In the genomic region with DNA sequence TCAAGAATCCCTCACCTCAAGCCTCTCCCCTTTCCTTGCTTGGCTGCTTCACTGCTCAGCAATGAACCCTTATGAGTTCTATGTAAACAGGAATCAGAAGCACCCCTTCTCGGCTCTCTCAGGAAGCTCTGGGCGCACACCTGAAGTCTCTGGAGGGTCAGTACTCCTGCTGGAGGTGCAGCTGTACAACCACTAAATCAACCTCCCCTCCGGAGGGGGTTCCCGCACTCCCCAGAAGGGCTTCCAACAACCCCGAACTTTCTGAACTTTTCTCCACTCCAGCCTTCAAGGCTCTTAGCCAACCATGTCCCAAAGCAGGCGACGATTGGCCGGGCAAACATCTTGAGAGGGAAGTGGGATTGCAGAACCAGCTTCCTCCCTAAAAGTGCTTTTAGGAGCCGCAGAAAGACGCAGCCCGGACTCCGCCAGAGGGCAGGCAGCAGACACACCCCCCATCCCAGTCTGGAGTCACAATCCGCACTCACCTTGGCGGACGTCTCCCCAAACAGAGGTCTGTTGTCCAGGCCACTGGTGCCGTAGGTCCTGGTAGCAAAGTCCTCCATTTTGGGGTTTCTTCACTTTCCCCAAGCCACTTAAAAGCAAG, we compare ENCODE assay signal across 8 cellular contexts. TPM values are rescaled to one million over a fixed set of nuclear protein-coding genes. Genes with fewer than 3 reads are reported as not detected.
A peak's percentile ranks its signal among the peaks of the same experiment; 100 is the strongest.
DNase-seq lines count a peak whose midpoint lies in the region; ATAC-seq and TF ChIP-seq lines count a peak whose summit lies in the region.

No MANE protein-coding gene starts in this region.

- peak; percentile 38 for TF ChIP-seq POLR2A in GM19099 (IDR thresholded peaks at IDR 0.05; ENCODE audit: extremely low read depth, insufficient read length, low read depth)
- no peak for TF ChIP-seq POLR2A in IMR-90 (IDR thresholded peaks at IDR 0.05; ENCODE audit: low read depth, low read length)

- no TSS peak for BruUV-seq in IMR-90 (replicated peaks; lab: Mats Ljungman, UMichigan)

- H2BK120ac ChIP-seq in IMR-90 (ENCODE audit: low read depth, low read length) (peak overlapping the region; percentile 60), mesendoderm (ENCODE audit: low read depth, low read length) (no peak overlapping the region)

- no peaks in the 10 kb centered on the region for H3K9me3 Mint-ChIP-seq in activated B cell treated with CpG ODN at 0.5 μM for 24 hours

- H4K5ac ChIP-seq in IMR-90 (ENCODE audit: low read depth, low read length) (peak overlapping the region; percentile 58), mesendoderm (ENCODE audit: low read length) (no peak overlapping the region)

- H3K56ac ChIP-seq in IMR-90 (ENCODE audit: extremely low read depth, insufficient read depth, low read length) = peak overlapping the region; percentile 66; the same call in 1 of the 2 replicates
- H3K56ac ChIP-seq in mesendoderm (ENCODE audit: low read length) = peak overlapping the region; percentile 95

- no peak for TF ChIP-seq RAD21 in IMR-90 (IDR thresholded peaks at IDR 0.05; ENCODE audit: low read length)

- peaks cover 4% of the 10 kb centered on the region; the same call in 1 of the 2 replicates for H3K36me3 ChIP-seq in IMR-90 (ENCODE audit: control insufficient read depth, insufficient read depth, low read length)
- H3K36me3 ChIP-seq in endocrine pancreas (ENCODE audit: control insufficient read depth, insufficient read depth, low read length) = no peaks in the 10 kb centered on the region
- no peaks in the 10 kb centered on the region for H3K36me3 ChIP-seq in mesendoderm (ENCODE audit: control insufficient read depth, insufficient read depth, low read length)

- peak overlapping the region; percentile 77 for H3K9ac ChIP-seq in IMR-90 (ENCODE audit: low read depth, low read length)
- H3K9ac ChIP-seq in endocrine pancreas (ENCODE audit: control insufficient read depth, insufficient read depth, low read length) = peak overlapping the region; percentile 6
- H3K9ac ChIP-seq in mesendoderm (ENCODE audit: low read length) = peak overlapping the region; percentile 91

- 0 out of 3 replicates have a peak overlapping the region, but pooled peaks have one; percentile 9 for H2BK15ac ChIP-seq in IMR-90 (ENCODE audit: low read depth, low read length)
- H2BK15ac ChIP-seq in mesendoderm (replicated peaks; ENCODE audit: low read depth) = no peak overlapping the region

- peaks cover 46% of the 10 kb centered on the region for H3K79me2 ChIP-seq in mesendoderm (ENCODE audit: control insufficient read depth, insufficient read depth, low read length)

- POLR2A ChIA-PET in IMR-90 (lab: Charles Lee; ENCODE audit: unreplicated experiment) = interaction anchor here (0.6 kb wide), 1 partner anchor 65 kb away, joined by 3 read pairs; no protein-coding TSS in a partner anchor
- POLR2A ChIA-PET in activated B cell treated with CpG ODN at 0.5 μM for 24 hours (lab: Charles Lee) = interaction anchor here (1.0 to 13.1 kb wide), 16 partner anchors 8 to 380 kb away, joined by 3 to 311 read pairs (median 9); a partner anchor contains a TSS

- H3K4me1 Mint-ChIP-seq in activated B cell treated with CpG ODN at 0.5 μM for 24 hours = peaks cover 57% of the 10 kb centered on the region

- H2AK5ac ChIP-seq in IMR-90 (ENCODE audit: low read depth, low read length) = peak overlapping the region; percentile 12; the same call in 1 of the 2 replicates
- H2AK5ac ChIP-seq in mesendoderm (ENCODE audit: low read length) = no peak overlapping the region

- H4K8ac ChIP-seq in IMR-90 (ENCODE audit: low read depth in 2 of 2, low read length in 2 of 2) (peak overlapping the region; percentile 69 to 80; a peak in 3 of 4 replicates), mesendoderm (ENCODE audit: low read depth, low read length) (no peak overlapping the region)

- no peaks in the 10 kb centered on the region; the same call in 1 of the 2 replicates for H4K20me1 ChIP-seq in IMR-90 (ENCODE audit: insufficient read depth, low read length)

- H3K4me2 ChIP-seq in IMR-90 (ENCODE audit: low read depth, low read length) (peak overlapping the region; percentile 91), mesendoderm (ENCODE audit: low read length) (peak overlapping the region; percentile 84)

- dilution Hi-C loops in IMR-90 (cut with HindIII; ENCODE audit: low sequenced_read_pairs, unreplicated experiment) = no loop called here

- H3K4me3 ChIP-seq in IMR-90 (ENCODE audit: insufficient read depth, low read depth, low read length) = peak overlapping the region; percentile 94
- H3K4me3 ChIP-seq in endocrine pancreas (ENCODE audit: control insufficient read depth, insufficient read depth, low read length) = peak overlapping the region; percentile 39
- H3K4me3 ChIP-seq in mesendoderm (ENCODE audit: low read length) = peak overlapping the region; percentile 84

- H4K91ac ChIP-seq in IMR-90 (ENCODE audit: insufficient read depth, low read depth, low read length) = peak overlapping the region; percentile 59; the same call in 1 of the 2 replicates

- CTCF ChIA-PET in IMR-90 (lab: Yijun Ruan, JAX) (no interaction called here), activated B cell treated with CpG ODN at 0.5 μM for 24 hours (lab: Charles Lee) (interaction anchor here (0.6 to 2.2 kb wide), 7 partner anchors 11 to 71 kb away, joined by 3 to 7 read pairs (median 3); no protein-coding TSS in a partner anchor)

- in situ Hi-C loops in IMR-90 (cut with MboI; ENCODE audit: low sequenced_read_pairs) = no loop called here

- no CpG with 5 or more reads among the region's 16 CpGs for WGBS in IMR-90 (ENCODE audit: extremely low coverage in 2 of 2, insufficient read length in 1 of 2), 2 experiments
- no CpG with 5 or more reads among the region's 16 CpGs for WGBS in mesendoderm (ENCODE audit: extremely low coverage, insufficient coverage, low lambda C conversion rate)

- no peak overlapping the region for H2BK20ac ChIP-seq in IMR-90 (ENCODE audit: low read depth, low read length)

- H3K27ac Mint-ChIP-seq in activated B cell treated with CpG ODN at 0.5 μM for 24 hours = peak overlapping the region; percentile 99

- peak overlapping the region; percentile 85 for H2AK9ac ChIP-seq in IMR-90 (replicated peaks; ENCODE audit: low read depth, low read length, poor library complexity)

- H3K18ac ChIP-seq in IMR-90 (ENCODE audit: low read depth, low read length) (peak overlapping the region; percentile 62; the same call in 1 of the 2 replicates), mesendoderm (ENCODE audit: low read length) (peak overlapping the region; percentile 86)

- H3K4me3 Mint-ChIP-seq in activated B cell treated with CpG ODN at 0.5 μM for 24 hours = peak overlapping the region; percentile 98

- H2AFZ ChIP-seq in IMR-90 (replicated peaks; ENCODE audit: low read length, poor library complexity) = peak overlapping the region; percentile 96

- peaks cover 10% of the 10 kb centered on the region for H3K9me1 ChIP-seq in IMR-90 (ENCODE audit: insufficient read depth, low read length)

- H3K27ac ChIP-seq in IMR-90 (ENCODE audit: insufficient read depth, low read length) = peak overlapping the region; percentile 54
- peak overlapping the region; percentile 68 for H3K27ac ChIP-seq in mesendoderm (ENCODE audit: low read depth, low read length)
- peak overlapping the region; percentile 56 for H3K27ac ChIP-seq in substantia nigra (ENCODE audit: low read depth, low read length, poor library complexity, severe bottlenecking)

- H3K27me3 ChIP-seq in IMR-90 (ENCODE audit: control insufficient read depth, insufficient read depth, low read length) = no peaks in the 10 kb centered on the region
- no peaks in the 10 kb centered on the region for H3K27me3 ChIP-seq in endocrine pancreas (ENCODE audit: control insufficient read depth, insufficient read depth, low read length)
- peaks cover 2% of the 10 kb centered on the region for H3K27me3 ChIP-seq in mesendoderm (ENCODE audit: insufficient read depth, low read length, poor library complexity)

- no peak for TF ChIP-seq CTCF in IMR-90 (conservative IDR thresholded peaks at IDR 0.05; ENCODE audit: low read depth, low read length)
- no peak for TF ChIP-seq CTCF in activated B cell treated with CpG ODN at 0.5 μM for 24 hours (IDR thresholded peaks at IDR 0.05)

- H3K4ac ChIP-seq in IMR-90 (ENCODE audit: low read depth, low read length) (peak overlapping the region; percentile 79), mesendoderm (ENCODE audit: low read depth, low read length) (peak overlapping the region; percentile 71)

- DNase-seq in AG20443 (ENCODE audit: low spot score) (peak; percentile 70), IMR-90 (peak; percentile 34), activated B cell treated with CpG ODN at 0.5 μM for 24 hours (peak; percentile 54), mesendoderm (peak; percentile 88), substantia nigra (lab: John Stamatoyannopoulos, UW) (peak in 33 of 49 donors; percentile 12 to 67 (median 32))

- H3K23ac ChIP-seq in IMR-90 (ENCODE audit: low read depth, low read length) = peak overlapping the region; percentile 94
- H3K23ac ChIP-seq in mesendoderm (ENCODE audit: low read length) = peak overlapping the region; percentile 67

- H2BK5ac ChIP-seq in IMR-90 (ENCODE audit: low read depth, low read length, poor library complexity, severe bottlenecking) (peak overlapping the region; percentile 44), mesendoderm (ENCODE audit: low read length) (peak overlapping the region; percentile 8)

- peaks cover 35% of the 10 kb centered on the region for H3K36me3 Mint-ChIP-seq in activated B cell treated with CpG ODN at 0.5 μM for 24 hours (ENCODE audit: low read depth)

- H3K27me3 Mint-ChIP-seq in activated B cell treated with CpG ODN at 0.5 μM for 24 hours = no peaks in the 10 kb centered on the region

- intact Hi-C loops in IMR-90 (cut with micrococcal nuclease) = loop anchor here (1.0 kb wide), 1 partner anchor 67 kb away; a partner anchor contains a TSS
- intact Hi-C loops in activated B cell treated with CpG ODN at 0.5 μM for 24 hours (cut with micrococcal nuclease) = loop anchor here (1.0 to 5.0 kb wide), 8 partner anchors 20 to 716 kb away; a partner anchor contains a TSS

- no peaks in the 10 kb centered on the region for H3K9me3 ChIP-seq in IMR-90 (ENCODE audit: control insufficient read depth, insufficient read depth, low read length)
- no peaks in the 10 kb centered on the region for H3K9me3 ChIP-seq in endocrine pancreas (ENCODE audit: control insufficient read depth, low read length)

- peak overlapping the region; percentile 93 for H3K14ac ChIP-seq in IMR-90 (replicated peaks; ENCODE audit: low read depth, low read length)

- ATAC-seq in IMR-90 (ENCODE audit: low read depth) = peak; percentile 31
- ATAC-seq in activated B cell treated with CpG ODN at 0.5 μM for 24 hours (ENCODE audit: low read depth) = peak; percentile 11
- ATAC-seq in HG03196 (IDR thresholded peaks at IDR 0.05; ENCODE audit: unreplicated experiment) = no peak

- peaks cover 8 to 43% of the 10 kb centered on the region in 2 experiments; a peak in 3 of 4 replicates for H3K79me1 ChIP-seq in IMR-90 (ENCODE audit: low read depth in 1 of 2, low read length in 2 of 2)
- peaks cover 17% of the 10 kb centered on the region for H3K79me1 ChIP-seq in mesendoderm (ENCODE audit: low read length)

- H3K4me1 ChIP-seq in IMR-90 (ENCODE audit: control insufficient read depth, insufficient read depth, low read length) = peaks cover 6% of the 10 kb centered on the region
- no peaks in the 10 kb centered on the region for H3K4me1 ChIP-seq in endocrine pancreas (ENCODE audit: control insufficient read depth, insufficient read depth, low read length)
- peaks cover 9% of the 10 kb centered on the region for H3K4me1 ChIP-seq in mesendoderm (ENCODE audit: control insufficient read depth, low read depth, low read length)

RNA-seq across cellular contexts. Expression of a gene that starts 0.5 kb away (rescaled TPM):
- total RNA-seq in IMR-90 (2012; rRNA removed) = 28.7 and 40.0 TPM in 2 replicates
- polyA plus RNA-seq in IMR-90 (2012; rRNA removed) = 26.3 and 31.1 TPM in 2 replicates
- 18.9 and 24.5 TPM in 2 replicates for polyA plus RNA-seq in IMR-90 (2012; cell fraction: cytosol; rRNA removed)
- polyA plus RNA-seq in IMR-90 (2012; cell fraction: nucleus; rRNA removed; ENCODE audit: low replicate concordance) = 12.9 and 56.2 TPM in 2 replicates
- total RNA-seq in activated B cell treated with CpG ODN at 0.5 μM for 24 hours = 106 and 111 TPM in 2 replicates
- 23.7 TPM for polyA plus RNA-seq in mesendoderm (2013, experiment 1 of 2)
- 22.5 TPM for polyA plus RNA-seq in mesendoderm (2013, experiment 2 of 2)

Comparison
In these comparisons a context has a peak if more than half of its experiments do, and no peak if none do; other contexts are left out.
1. DNase-seq: peak in every context shown above with its lines; median percentile 88 in mesendoderm; 70 in AG20443; 54 in activated B cell treated with CpG ODN at 0.5 μM for 24 hours; 34 in IMR-90; 32 in substantia nigra.
2. H3K4me3 ChIP-seq: peak in every context shown above with its lines; median percentile 94 in IMR-90; 84 in mesendoderm; 39 in endocrine pancreas.
3. H3K9ac ChIP-seq: peak in every context shown above with its lines; median percentile 91 in mesendoderm; 77 in IMR-90; 6 in endocrine pancreas.